In the genomic region with DNA sequence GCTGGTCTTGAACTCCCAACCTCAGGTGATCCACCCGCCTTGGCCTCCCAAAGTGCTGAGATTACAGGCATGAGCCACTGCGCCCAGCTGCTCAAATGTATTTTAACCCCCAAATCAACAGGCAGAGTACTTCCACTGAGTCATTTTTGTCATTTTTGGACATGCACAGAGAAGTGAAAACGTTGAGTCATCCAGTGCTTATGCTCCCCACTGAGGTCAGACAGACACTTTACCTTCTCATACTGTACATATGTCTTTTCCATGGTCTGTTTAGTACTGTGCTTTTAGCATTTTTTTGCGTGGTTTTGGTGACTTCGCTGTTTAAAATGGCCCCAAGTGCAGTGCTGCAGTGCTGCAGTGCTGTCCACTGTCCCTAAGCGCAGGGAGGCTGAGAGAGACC, we compare ENCODE assay signal across 8 cellular contexts.
DNase-seq lines count a peak whose midpoint lies in the region; ATAC-seq and TF ChIP-seq lines count a peak whose summit lies in the region.
"Not testable (repeated sequence)": the region's sequence is repeated elsewhere in the genome, so short reads cannot be mapped to it uniquely, and the experiment has no call there.

No MANE protein-coding gene starts in this region.

- H3K36me3 Mint-ChIP-seq in activated naive CD8-positive, alpha-beta T cell treated with anti-CD3 and anti-CD28 coated beads, Interleukin-2, amount 50 U/mL, for 24 hours (ENCODE audit: low read depth) = not testable (repeated sequence)

- H3K4me3 Mint-ChIP-seq in activated naive CD8-positive, alpha-beta T cell treated with anti-CD3 and anti-CD28 coated beads, Interleukin-2, amount 50 U/mL, for 24 hours = not testable (repeated sequence)

- not testable (repeated sequence) for H3K4me3 ChIP-seq in AG04449 (ENCODE audit: low read depth, low read length)

- peak; percentile 94 for ATAC-seq in GM18517 (IDR thresholded peaks at IDR 0.05; ENCODE audit: unreplicated experiment)
- peak; percentile 85 for ATAC-seq in GM21381 (IDR thresholded peaks at IDR 0.05; ENCODE audit: unreplicated experiment)
- ATAC-seq in HG02870 (IDR thresholded peaks at IDR 0.05; ENCODE audit: unreplicated experiment) = peak; percentile 97
- peak; percentile 93 for ATAC-seq in HG03520 (IDR thresholded peaks at IDR 0.05; ENCODE audit: unreplicated experiment)
- ATAC-seq in activated naive CD8-positive, alpha-beta T cell treated with anti-CD3 and anti-CD28 coated beads, Interleukin-2, amount 50 U/mL, for 24 hours = peak; percentile 89

- TF ChIP-seq CTCF in AG04449 (IDR thresholded peaks at IDR 0.05; ENCODE audit: insufficient read depth, low read length, missing control alignments) = not testable (repeated sequence)

- POLR2A ChIA-PET in AG04449 (lab: Yijun Ruan, JAX) = not testable (repeated sequence)

- CTCF ChIA-PET in AG04449 (lab: Yijun Ruan, JAX) = not testable (repeated sequence)

- peaks cover 38% of the 10 kb centered on the region for H3K4me1 Mint-ChIP-seq in activated naive CD8-positive, alpha-beta T cell treated with anti-CD3 and anti-CD28 coated beads, Interleukin-2, amount 50 U/mL, for 24 hours

- peak overlapping the region; percentile 9 for H3K27ac Mint-ChIP-seq in activated naive CD8-positive, alpha-beta T cell treated with anti-CD3 and anti-CD28 coated beads, Interleukin-2, amount 50 U/mL, for 24 hours

- DNase-seq in AG04449 (ENCODE audit: low read depth, low spot score) (peak; percentile 38), SIG-M5 (lab: John Stamatoyannopoulos, UW) (peak; percentile 67), kidney tubule cell (ENCODE audit: low spot score) (peak; percentile 51)
- DNase-seq in activated naive CD8-positive, alpha-beta T cell treated with anti-CD3 and anti-CD28 coated beads, Interleukin-2, amount 50 U/mL, for 24 hours = peak; percentile 13

- not testable (repeated sequence) for H3K9me3 Mint-ChIP-seq in activated naive CD8-positive, alpha-beta T cell treated with anti-CD3 and anti-CD28 coated beads, Interleukin-2, amount 50 U/mL, for 24 hours

- peaks cover 11% of the 10 kb centered on the region for H3K27me3 Mint-ChIP-seq in activated naive CD8-positive, alpha-beta T cell treated with anti-CD3 and anti-CD28 coated beads, Interleukin-2, amount 50 U/mL, for 24 hours

Comparison
In these comparisons a context has a peak if more than half of its experiments do, and no peak if none do; other contexts are left out.
1. DNase-seq: peak in every context shown above with its lines; median percentile 67 in SIG-M5; 51 in kidney tubule cell; 38 in AG04449; 13 in activated naive CD8-positive, alpha-beta T cell treated with anti-CD3 and anti-CD28 coated beads, Interleukin-2, amount 50 U/mL, for 24 hours.